ENCODE assay signal across 8 cellular contexts in the genomic region with DNA sequence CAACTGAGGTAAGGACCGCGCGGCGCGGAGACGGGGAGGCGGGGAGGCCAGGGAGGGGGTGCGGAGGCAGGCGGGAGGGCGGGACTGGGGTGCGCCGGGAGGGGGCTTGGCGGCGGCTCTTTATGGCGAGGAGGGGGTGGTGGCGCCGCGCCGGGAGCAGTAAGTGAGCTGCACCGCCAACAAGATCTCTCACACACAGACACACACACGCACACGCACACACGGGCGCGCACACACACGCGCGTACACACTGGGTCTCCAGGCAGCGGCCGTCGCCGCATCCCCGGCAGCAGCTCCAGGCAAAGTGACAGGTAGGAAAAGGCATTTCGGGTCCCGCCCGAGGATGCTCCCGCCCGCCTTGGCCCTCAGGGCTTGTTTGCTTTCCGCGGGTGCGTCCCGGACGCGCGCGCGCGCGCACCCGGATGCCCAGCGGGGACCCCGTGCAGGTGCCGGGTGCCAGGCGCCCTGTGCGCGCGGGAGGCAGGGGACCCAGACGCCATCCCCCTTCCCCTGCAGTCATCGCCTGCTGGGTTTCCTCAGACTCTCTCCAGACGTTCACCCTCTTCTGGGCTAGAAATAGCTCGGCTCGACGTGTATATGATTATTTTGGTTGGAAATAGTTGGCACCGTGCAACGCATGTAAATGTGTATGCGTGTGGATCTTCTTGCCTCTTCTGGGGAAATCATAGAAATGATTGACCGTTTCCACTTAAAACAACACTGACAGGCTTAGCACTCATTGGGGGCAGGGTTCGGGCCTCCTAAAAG. TPM values are rescaled to one million over a fixed set of nuclear protein-coding genes. Genes with fewer than 3 reads are reported as not detected.
A peak's percentile ranks its signal among the peaks of the same experiment; 100 is the strongest.
DNase-seq lines count a peak whose midpoint lies in the region; ATAC-seq, FAIRE-seq and TF ChIP-seq lines count a peak whose summit lies in the region.

Gene PLCB4 (plus strand): TSS at position 192 of the 768 bp plus-strand sequence. CDS start 238,728 bp downstream, outside the sequence.

- FAIRE-seq in HTR-8/SVneo (lab: Jason Lieb, UNC): peak; percentile 74

- H2AFZ ChIP-seq in ACC112 (ENCODE audit: low read length, unreplicated experiment): peak within 1 kb of the TSS; percentile 86

- no peak for TF ChIP-seq CTCF in RWPE2 (IDR thresholded peaks at IDR 0.05; ENCODE audit: poor library complexity, severe bottlenecking)
- no peak for TF ChIP-seq CTCF in epithelial cell of proximal tubule (conservative IDR thresholded peaks at IDR 0.05; ENCODE audit: low read depth, low read length)

- no peak within 1 kb of the TSS for H3K27ac ChIP-seq in ACC112 (ENCODE audit: low read depth, low read length)
- peak within 1 kb of the TSS; percentile 95 for H3K27ac ChIP-seq in RWPE2 (ENCODE audit: poor library complexity, severe bottlenecking)

- peak; percentile 61 for ATAC-seq in RWPE2 (ENCODE audit: low read depth)
- no peak for ATAC-seq in HG03139 (IDR thresholded peaks at IDR 0.05; ENCODE audit: unreplicated experiment)

- H3K9me3 ChIP-seq in RWPE2 (ENCODE audit: severe bottlenecking): no peaks in the 10 kb centered on the region
- H3K9me3 ChIP-seq in mucosa of stomach (ENCODE audit: control insufficient read depth, low read length): no peaks in the 10 kb centered on the region

- H3K9ac ChIP-seq in mucosa of stomach (ENCODE audit: low read length): peak within 1 kb of the TSS; percentile 75

- H3K4me3 ChIP-seq in ACC112 (ENCODE audit: low read depth, low read length): peak within 1 kb of the TSS; percentile 88
- H3K4me3 ChIP-seq in RWPE2 (ENCODE audit: severe bottlenecking): peak within 1 kb of the TSS; percentile 73
- H3K4me3 ChIP-seq in epithelial cell of proximal tubule (ENCODE audit: low read depth, low read length): peak within 1 kb of the TSS; percentile 82
- peak within 1 kb of the TSS; percentile 58 for H3K4me3 ChIP-seq in mucosa of stomach (ENCODE audit: low read length)

- H3K79me2 ChIP-seq in ACC112 (ENCODE audit: control insufficient read depth, insufficient read depth, low read length, unreplicated experiment): no peaks in the 10 kb centered on the region

- H3K36me3 ChIP-seq in ACC112 (ENCODE audit: insufficient read depth, low read length) (no peaks in the 10 kb centered on the region), RWPE2 (ENCODE audit: low read depth) (no peaks in the 10 kb centered on the region), mucosa of stomach (ENCODE audit: control insufficient read depth, insufficient read depth, low read length) (no peaks in the 10 kb centered on the region)

- H3K4me1 ChIP-seq in ACC112 (ENCODE audit: control insufficient read depth, insufficient read depth, low read length, unreplicated experiment) (peaks cover 8% of the 10 kb centered on the region), RWPE2 (ENCODE audit: insufficient read depth, poor library complexity, severe bottlenecking) (peaks cover 24% of the 10 kb centered on the region), mucosa of stomach (ENCODE audit: control insufficient read depth, insufficient read depth, low read length) (peaks cover 28% of the 10 kb centered on the region)

- H3K27me3 ChIP-seq in ACC112 (ENCODE audit: insufficient read depth, low read length): no peaks in the 10 kb centered on the region
- no peaks in the 10 kb centered on the region for H3K27me3 ChIP-seq in RWPE2 (ENCODE audit: insufficient read depth, poor library complexity, severe bottlenecking)
- no peaks in the 10 kb centered on the region for H3K27me3 ChIP-seq in mucosa of stomach (ENCODE audit: control insufficient read depth, insufficient read depth, low read length)

- DNase-seq in HTR-8/SVneo (ENCODE audit: insufficient read length, low spot score) (peak; percentile 59), RWPE2 (ENCODE audit: low spot score) (peak; percentile 86), epithelial cell of proximal tubule (ENCODE audit: low read depth) (no peak), NCI-H2107 treated with DMSO at 0.1 percent for 48 hours (lab: John Stamatoyannopoulos, UW; ENCODE audit: unreplicated experiment) (no peak), HT-29 (ENCODE audit: low spot score) (no peak)

RNA-seq across cellular contexts. Expression of gene PLCB4, which starts in this region (rescaled TPM):
- total RNA-seq in epithelial cell of proximal tubule: 37.4 and 59.6 TPM in 2 replicates
- 0.21 and 0.46 TPM in 2 replicates for total RNA-seq in HT-29 (2014; rRNA removed; shearing (Covaris generic))

Comparison
In these comparisons a context has a peak if more than half of its experiments do, and no peak if none do; other contexts are left out.
1. RNA of gene PLCB4 (total RNA-seq): 37.4 to 59.6 TPM in epithelial cell of proximal tubule; 0.21 to 0.46 TPM in HT-29; every median in the first group is over 10 times any median in the second.
2. DNase-seq: peak in HTR-8/SVneo (single experiment) and RWPE2 (single experiment); none in epithelial cell of proximal tubule (single experiment), NCI-H2107 treated with DMSO at 0.1 percent for 48 hours (single experiment) and HT-29 (single experiment).
3. Peak in every context shown above with its lines, with median percentiles within 50 percentile points of each other: H3K4me3 ChIP-seq.